In genomic region chr6:134585529-134585873, GRCh38 we compare ENCODE assay signal across 1 cellular context.
TF ChIP-seq lines count a peak whose summit lies in the region.

No MANE protein-coding gene starts in this region.

TF ChIP-seq in K562, 482 proteins besides CTCF, POLR2A, EP300 and RAD21 (continued from another document and continues in another):
- TF ChIP-seq, protein P1, sequence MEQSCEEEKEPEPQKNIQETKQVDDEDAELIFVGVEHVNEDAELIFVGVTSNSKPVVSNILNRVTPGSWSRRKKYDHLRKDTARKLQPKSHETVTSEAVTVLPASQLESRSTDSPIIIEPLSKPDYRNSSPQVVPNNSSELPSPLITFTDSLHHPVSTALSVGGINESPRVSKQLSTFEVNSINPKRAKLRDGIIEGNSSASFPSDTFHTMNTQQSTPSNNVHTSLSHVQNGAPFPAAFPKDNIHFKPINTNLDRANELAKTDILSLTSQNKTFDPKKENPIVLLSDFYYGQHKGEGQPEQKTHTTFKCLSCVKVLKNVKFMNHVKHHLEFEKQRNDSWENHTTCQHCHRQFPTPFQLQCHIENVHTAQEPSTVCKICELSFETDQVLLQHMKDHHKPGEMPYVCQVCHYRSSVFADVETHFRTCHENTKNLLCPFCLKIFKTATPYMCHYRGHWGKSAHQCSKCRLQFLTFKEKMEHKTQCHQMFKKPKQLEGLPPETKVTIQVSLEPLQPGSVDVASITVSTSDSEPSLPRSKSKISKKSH (CRISPR knock-in tag; IDR thresholded peaks at IDR 0.05): no peak
- no peak for TF ChIP-seq CHD1 (IDR thresholded peaks at IDR 0.05; ENCODE audit: low read length)
- TF ChIP-seq ZNF253 (CRISPR knock-in tag; conservative IDR thresholded peaks at IDR 0.05): no peak
- peak; percentile 17; the same call in 1 of the 2 replicates for TF ChIP-seq ARID3A (IDR thresholded peaks at IDR 0.05; ENCODE audit: borderline replicate concordance, low read depth, low read length)
- TF ChIP-seq CTBP1 (IDR thresholded peaks at IDR 0.05; ENCODE audit: borderline replicate concordance): peak; percentile 99
- TF ChIP-seq KAT8 (IDR thresholded peaks at IDR 0.05; ENCODE audit: low read depth): no peak
- no peak for TF ChIP-seq DACH1 (IDR thresholded peaks at IDR 0.05; ENCODE audit: partially characterized antibody)
- TF ChIP-seq TAF1 (IDR thresholded peaks at IDR 0.05; ENCODE audit: control insufficient read depth, extremely low read depth, insufficient read depth, low read length, severe bottlenecking): no peak
- TF ChIP-seq, protein P2, sequence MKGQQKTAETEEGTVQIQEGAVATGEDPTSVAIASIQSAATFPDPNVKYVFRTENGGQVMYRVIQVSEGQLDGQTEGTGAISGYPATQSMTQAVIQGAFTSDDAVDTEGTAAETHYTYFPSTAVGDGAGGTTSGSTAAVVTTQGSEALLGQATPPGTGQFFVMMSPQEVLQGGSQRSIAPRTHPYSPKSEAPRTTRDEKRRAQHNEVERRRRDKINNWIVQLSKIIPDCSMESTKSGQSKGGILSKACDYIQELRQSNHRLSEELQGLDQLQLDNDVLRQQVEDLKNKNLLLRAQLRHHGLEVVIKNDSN (CRISPR knock-in tag; IDR thresholded peaks at IDR 0.05): no peak
- TF ChIP-seq KHSRP (IDR thresholded peaks at IDR 0.05): no peak
- no peak for TF ChIP-seq RFX1 (IDR thresholded peaks at IDR 0.05)
- TF ChIP-seq ZSCAN29 (IDR thresholded peaks at IDR 0.05): no peak
- no peak for TF ChIP-seq FOXA1 (IDR thresholded peaks at IDR 0.05; ENCODE audit: borderline replicate concordance)
- no peak for TF ChIP-seq SMAD3 (CRISPR knock-in tag; conservative IDR thresholded peaks at IDR 0.05)
- no peak for TF ChIP-seq EGR1 (conservative IDR thresholded peaks at IDR 0.05)
- TF ChIP-seq MEF2D (tag; conservative IDR thresholded peaks at IDR 0.05; ENCODE audit: low read depth): peak; percentile 72; the same call in 1 of the 2 replicates
- no peak for TF ChIP-seq PTBP1 (IDR thresholded peaks at IDR 0.05; ENCODE audit: low read depth, low read length)
- no peak for TF ChIP-seq HDAC6 (IDR thresholded peaks at IDR 0.05; ENCODE audit: low read depth, low read length)
- TF ChIP-seq KLF10 (CRISPR knock-in tag; IDR thresholded peaks at IDR 0.05): no peak
- TF ChIP-seq ATF6 (CRISPR knock-in tag; IDR thresholded peaks at IDR 0.05): no peak
- no peak for TF ChIP-seq ZNF408 (CRISPR knock-in tag; IDR thresholded peaks at IDR 0.05; ENCODE audit: low read depth)
- TF ChIP-seq, protein P3, sequence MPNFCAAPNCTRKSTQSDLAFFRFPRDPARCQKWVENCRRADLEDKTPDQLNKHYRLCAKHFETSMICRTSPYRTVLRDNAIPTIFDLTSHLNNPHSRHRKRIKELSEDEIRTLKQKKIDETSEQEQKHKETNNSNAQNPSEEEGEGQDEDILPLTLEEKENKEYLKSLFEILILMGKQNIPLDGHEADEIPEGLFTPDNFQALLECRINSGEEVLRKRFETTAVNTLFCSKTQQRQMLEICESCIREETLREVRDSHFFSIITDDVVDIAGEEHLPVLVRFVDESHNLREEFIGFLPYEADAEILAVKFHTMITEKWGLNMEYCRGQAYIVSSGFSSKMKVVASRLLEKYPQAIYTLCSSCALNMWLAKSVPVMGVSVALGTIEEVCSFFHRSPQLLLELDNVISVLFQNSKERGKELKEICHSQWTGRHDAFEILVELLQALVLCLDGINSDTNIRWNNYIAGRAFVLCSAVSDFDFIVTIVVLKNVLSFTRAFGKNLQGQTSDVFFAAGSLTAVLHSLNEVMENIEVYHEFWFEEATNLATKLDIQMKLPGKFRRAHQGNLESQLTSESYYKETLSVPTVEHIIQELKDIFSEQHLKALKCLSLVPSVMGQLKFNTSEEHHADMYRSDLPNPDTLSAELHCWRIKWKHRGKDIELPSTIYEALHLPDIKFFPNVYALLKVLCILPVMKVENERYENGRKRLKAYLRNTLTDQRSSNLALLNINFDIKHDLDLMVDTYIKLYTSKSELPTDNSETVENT (CRISPR knock-in tag; IDR thresholded peaks at IDR 0.05): no peak
- peak; percentile 50; the same call in 1 of the 2 replicates for TF ChIP-seq RNF2 (IDR thresholded peaks at IDR 0.05)
- no peak for TF ChIP-seq PML (IDR thresholded peaks at IDR 0.05; ENCODE audit: low read length)
- TF ChIP-seq GABPB1 (CRISPR knock-in tag; IDR thresholded peaks at IDR 0.05): no peak
- 0 out of 2 replicates have a peak, but pooled peaks have one; percentile 34 for TF ChIP-seq NCOA1 (IDR thresholded peaks at IDR 0.05; ENCODE audit: low read depth)
- TF ChIP-seq SP2 (IDR thresholded peaks at IDR 0.05; ENCODE audit: extremely low read depth, low read depth, low read length, poor library complexity, severe bottlenecking): no peak
- no peak for TF ChIP-seq REST (CRISPR knock-in tag; IDR thresholded peaks at IDR 0.05; ENCODE audit: low read depth)
- no peak for TF ChIP-seq SIX5 (IDR thresholded peaks at IDR 0.05; ENCODE audit: borderline replicate concordance in 1 of 2, insufficient read depth in 1 of 2, low read depth in 1 of 2, low read length in 2 of 2)
- no peak for TF ChIP-seq FOXO4 (CRISPR knock-in tag; IDR thresholded peaks at IDR 0.05)
- TF ChIP-seq FOS (IDR thresholded peaks at IDR 0.05; ENCODE audit: extremely low read depth, insufficient read length): no peak
- no peak for TF ChIP-seq SMARCA5 (IDR thresholded peaks at IDR 0.05)
- TF ChIP-seq HNRNPL (IDR thresholded peaks at IDR 0.05; ENCODE audit: low read depth, low read length): no peak
- no peak for TF ChIP-seq SP1 (CRISPR knock-in tag; IDR thresholded peaks at IDR 0.05)
- TF ChIP-seq ZNF707 (CRISPR knock-in tag; conservative IDR thresholded peaks at IDR 0.05): no peak
- no peak for TF ChIP-seq CBX1 (IDR thresholded peaks at IDR 0.05; ENCODE audit: low read depth)
- TF ChIP-seq CBX3 (IDR thresholded peaks at IDR 0.05; ENCODE audit: borderline replicate concordance in 1 of 2, low read length in 2 of 2): no peak
- no peak for TF ChIP-seq THRAP3 (IDR thresholded peaks at IDR 0.05; ENCODE audit: borderline replicate concordance)
- no peak for TF ChIP-seq ARNT (IDR thresholded peaks at IDR 0.05)
- TF ChIP-seq HNRNPUL1 (IDR thresholded peaks at IDR 0.05; ENCODE audit: low read length): no peak
- no peak for TF ChIP-seq GATAD2B (IDR thresholded peaks at IDR 0.05; ENCODE audit: borderline replicate concordance)
- no peak for TF ChIP-seq SRSF3 (IDR thresholded peaks at IDR 0.05; ENCODE audit: insufficient read depth, low read length)
- TF ChIP-seq CSDE1 (IDR thresholded peaks at IDR 0.05): no peak
- no peak for TF ChIP-seq RBM34 (IDR thresholded peaks at IDR 0.05; ENCODE audit: borderline replicate concordance, insufficient read depth, low read length)
- no peak for TF ChIP-seq SREBF1 (IDR thresholded peaks at IDR 0.05; ENCODE audit: borderline replicate concordance, low read depth, low read length)
- no peak for TF ChIP-seq FOXP1 (CRISPR knock-in tag; IDR thresholded peaks at IDR 0.05)
- TF ChIP-seq, protein P4, sequence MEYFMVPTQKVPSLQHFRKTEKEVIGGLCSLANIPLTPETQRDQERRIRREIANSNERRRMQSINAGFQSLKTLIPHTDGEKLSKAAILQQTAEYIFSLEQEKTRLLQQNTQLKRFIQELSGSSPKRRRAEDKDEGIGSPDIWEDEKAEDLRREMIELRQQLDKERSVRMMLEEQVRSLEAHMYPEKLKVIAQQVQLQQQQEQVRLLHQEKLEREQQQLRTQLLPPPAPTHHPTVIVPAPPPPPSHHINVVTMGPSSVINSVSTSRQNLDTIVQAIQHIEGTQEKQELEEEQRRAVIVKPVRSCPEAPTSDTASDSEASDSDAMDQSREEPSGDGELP (CRISPR knock-in tag; IDR thresholded peaks at IDR 0.05; ENCODE audit: borderline replicate concordance): no peak
- TF ChIP-seq ZNF146 (CRISPR knock-in tag; IDR thresholded peaks at IDR 0.05; ENCODE audit: unreplicated experiment): no peak
- TF ChIP-seq FOXK1 (CRISPR knock-in tag; IDR thresholded peaks at IDR 0.05; ENCODE audit: borderline replicate concordance): no peak
- no peak for TF ChIP-seq ZC3H11A (IDR thresholded peaks at IDR 0.05; ENCODE audit: low read depth, low read length)
- TF ChIP-seq TCF3 (CRISPR knock-in tag; IDR thresholded peaks at IDR 0.05): peak; percentile 77
- peak; percentile 88 for TF ChIP-seq ZEB2 (IDR thresholded peaks at IDR 0.05)
- TF ChIP-seq MTA2 (IDR thresholded peaks at IDR 0.05; ENCODE audit: low read depth): peak; percentile 70
